In genomic region chr3:64157150-64158035, GRCh38 we compare ENCODE assay signal across 15 cellular contexts.
DNase-seq lines count a peak whose midpoint lies in the region; ATAC-seq and TF ChIP-seq lines count a peak whose summit lies in the region.
"Had no signal": no experiment of that assay in that cellular context is flagged by ENCODE, and none has a peak within 500 bp of the region (broad histone marks: within the 10 kb centered on the region; RNA-seq: fewer than 3 reads in every experiment).

No MANE protein-coding gene starts in this region.

- POLR2A ChIA-PET in HEK293 (lab: Yijun Ruan, JAX) = no interaction called here

- intact Hi-C loops in psoas muscle (cut with DNase I) = no loop called here

- ATAC-seq in RWPE2 (ENCODE audit: low read depth) = no peak
- no peak for ATAC-seq in psoas muscle
- no peak for ATAC-seq in GM18867 (IDR thresholded peaks at IDR 0.05; ENCODE audit: unreplicated experiment)

- CTCF ChIA-PET in HEK293 (lab: Yijun Ruan, JAX) = interaction anchor here (1.2 kb wide), 1 partner anchor 9 kb away, joined by 3 read pairs; no protein-coding TSS in a partner anchor

- peaks cover 0 to 25% of the 10 kb centered on the region in 2 experiments; a peak in 1 of 3 replicates for H3K36me3 ChIP-seq in HEK293 (ENCODE audit: control insufficient read depth in 2 of 2, insufficient read depth in 1 of 2, low read length in 2 of 2)
- H3K36me3 ChIP-seq in RWPE2 (ENCODE audit: low read depth) = peaks cover 9% of the 10 kb centered on the region
- peaks cover 9% of the 10 kb centered on the region for H3K36me3 ChIP-seq in iPS-20b (ENCODE audit: insufficient read depth, low read depth, low read length)
- H3K36me3 ChIP-seq in psoas muscle (ENCODE audit: insufficient read depth in 1 of 2, low read depth in 1 of 2) = no peaks in the 10 kb centered on the region

- TF ChIP-seq CTCF in HEK293 (tag by site-specific recombination; IDR thresholded peaks at IDR 0.05) (no peak), RWPE2 (IDR thresholded peaks at IDR 0.05; ENCODE audit: poor library complexity, severe bottlenecking) (no peak), psoas muscle (IDR thresholded peaks at IDR 0.05) (no peak)

- no peaks in the 10 kb centered on the region for H3K9me3 ChIP-seq in HEK293 (ENCODE audit: control insufficient read depth, insufficient read depth, low read depth, low read length)
- H3K9me3 ChIP-seq in RWPE2 (ENCODE audit: severe bottlenecking) = no peaks in the 10 kb centered on the region
- no peaks in the 10 kb centered on the region for H3K9me3 ChIP-seq in iPS-20b (ENCODE audit: insufficient read depth, low read depth, low read length)
- H3K9me3 ChIP-seq in psoas muscle = no peaks in the 10 kb centered on the region

- H3K4me3 ChIP-seq in HEK293 (ENCODE audit: low read depth, low read length) (no peak overlapping the region), RWPE2 (ENCODE audit: severe bottlenecking) (no peak overlapping the region), iPS-20b (ENCODE audit: low read length) (peak overlapping the region; percentile 25; the same call in 1 of the 2 replicates), skin epidermis (no peak overlapping the region), psoas muscle (no peak overlapping the region)
- H3K4me3 ChIP-seq: dorsolateral prefrontal cortex, GM23248 had no signal

- no peaks in the 10 kb centered on the region for H3K27me3 ChIP-seq in RWPE2 (ENCODE audit: insufficient read depth, poor library complexity, severe bottlenecking)
- no peaks in the 10 kb centered on the region for H3K27me3 ChIP-seq in iPS-20b (ENCODE audit: insufficient read depth, low read length)
- H3K27me3 ChIP-seq in psoas muscle (ENCODE audit: insufficient read depth in 3 of 3, low read length in 2 of 3) = no peaks in the 10 kb centered on the region
- H3K27me3 ChIP-seq: dorsolateral prefrontal cortex had no signal

- peak overlapping the region; percentile 26 for H3K9ac ChIP-seq in iPS-20b (ENCODE audit: low read depth, low read length)
- H3K9ac ChIP-seq: GM23248 had no signal

- DNase-seq in RWPE2 (ENCODE audit: low spot score) = no peak
- no peak for DNase-seq in psoas muscle
- no peak for DNase-seq in activated naive CD4-positive, alpha-beta T cell treated with Interleukin-2 at 50 U/mL for 16 hours
- no peak for DNase-seq in activated gamma-delta T cell treated with Interleukin-2 at 50 U/mL for 16 hours
- DNase-seq: activated CD8-positive, alpha-beta memory T cell treated with anti-CD3 and anti-CD28 coated beads for 24 hours; activated effector memory CD4-positive, alpha-beta T cell treated with Interleukin-2 at 50 U/mL for 16 hours; aorta; occipital lobe; SW 1271 had no signal

- peaks cover 17% of the 10 kb centered on the region for H3K4me1 ChIP-seq in HEK293 (ENCODE audit: control insufficient read depth, insufficient read depth, low read length)
- H3K4me1 ChIP-seq in RWPE2 (ENCODE audit: insufficient read depth, poor library complexity, severe bottlenecking) = peaks cover 14% of the 10 kb centered on the region
- peaks cover 34% of the 10 kb centered on the region for H3K4me1 ChIP-seq in iPS-20b (ENCODE audit: insufficient read depth, low read length)
- H3K4me1 ChIP-seq in psoas muscle = peaks cover 1% of the 10 kb centered on the region

- WGBS in psoas muscle, 3 donors = 95 to 97% (median 96%) methylated on average over 17 of the region's 17 CpGs

- no peak overlapping the region for H3K27ac ChIP-seq in HEK293 (ENCODE audit: extremely low read depth, low read depth, low read length)
- H3K27ac ChIP-seq in RWPE2 (ENCODE audit: poor library complexity, severe bottlenecking) = peak overlapping the region; percentile 8
- H3K27ac ChIP-seq in iPS-20b (ENCODE audit: low read length) = peak overlapping the region; percentile 6
- peak overlapping the region in 13 of 21 experiments; percentile 6 to 61 (median 32) for H3K27ac ChIP-seq in skin epidermis
- H3K27ac ChIP-seq in psoas muscle = no peak overlapping the region
- H3K27ac ChIP-seq: GM23248 had no signal

TF ChIP-seq in HEK293, 187 proteins besides CTCF, POLR2A, EP300 and RAD21:
- no peak for TF ChIP-seq ZNF830 (tag by site-specific recombination; IDR thresholded peaks at IDR 0.05; ENCODE audit: low read depth)
- peak; percentile 22; the same call in 1 of the 2 replicates for TF ChIP-seq ZIC2 (tag by site-specific recombination; IDR thresholded peaks at IDR 0.05)

Comparison
In these comparisons a context has a peak if more than half of its experiments do, and no peak if none do; other contexts are left out.
1. H3K27ac ChIP-seq: peak in RWPE2 (single experiment), iPS-20b (single experiment) and skin epidermis (13 of 21); none in HEK293 (single experiment) and psoas muscle (single experiment).